Comparison of ENCODE assay signal across 16 cellular contexts in the genomic region with DNA sequence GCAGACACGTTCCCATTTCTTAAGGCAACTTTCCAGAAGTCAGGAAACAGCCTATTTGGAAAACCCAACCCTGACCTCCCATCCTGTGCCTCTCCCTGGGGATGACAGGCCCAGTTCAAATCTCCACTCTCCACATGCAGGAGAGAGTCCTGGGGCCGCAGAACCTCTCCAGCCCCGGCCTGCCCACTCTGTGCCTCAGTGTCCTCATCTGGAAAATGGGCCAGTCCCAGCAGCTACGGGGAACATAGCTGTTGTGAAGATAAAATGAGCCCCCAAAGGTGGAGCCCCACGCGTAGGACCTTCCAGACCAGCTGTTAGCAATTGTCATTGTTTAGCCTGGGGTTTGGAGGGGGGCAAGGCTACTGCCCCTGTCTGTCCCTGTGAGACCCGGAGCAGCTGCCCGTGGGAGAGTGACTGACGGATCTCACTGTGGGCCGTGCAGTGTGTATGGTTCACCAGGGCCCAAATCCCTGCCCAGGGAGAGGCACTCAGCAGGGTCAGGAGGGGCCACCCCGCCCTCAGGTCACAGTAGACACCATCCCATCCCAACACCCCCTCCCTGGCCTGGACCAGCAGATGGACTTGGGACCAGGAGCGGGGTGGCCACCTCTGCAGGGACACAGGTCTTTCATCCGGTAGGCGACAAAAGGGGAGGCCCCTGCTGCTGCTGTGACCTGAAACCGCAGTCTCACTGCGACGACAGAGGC.
"Had no signal": no experiment of that assay in that cellular context is flagged by ENCODE, and none has a peak within 500 bp of the region (broad histone marks: within the 10 kb centered on the region; RNA-seq: fewer than 3 reads in every experiment).

No MANE protein-coding gene starts in this region.

- H3K4me3 ChIP-seq: esophagus squamous epithelium, gastrocnemius medialis, left ventricle myocardium inferior, neural progenitor cell, prostate gland, tibial artery had no signal

- H2AFZ ChIP-seq: neural progenitor cell had no signal

- H3K27me3 ChIP-seq: brain microvascular endothelial cell, esophagus squamous epithelium, neural progenitor cell had no signal

- H3K9me3 Mint-ChIP-seq: activated CD4-positive, alpha-beta T cell treated with anti-CD3 and anti-CD28 coated beads, Interleukin-2, amount 10 ng/mL, durations not matched to agents 7 days and 5 days; activated CD8-positive, alpha-beta T cell treated with anti-CD3 and anti-CD28 coated beads for 36 hours; activated naive CD4-positive, alpha-beta T cell treated with anti-CD3 and anti-CD28 coated beads, Interleukin-2, amount 50 U/mL, for 72 hours; effector memory CD8-positive, alpha-beta T cell; neural progenitor cell had no signal

- H3K27me3 Mint-ChIP-seq: activated CD4-positive, alpha-beta T cell treated with anti-CD3 and anti-CD28 coated beads, Interleukin-2, amount 10 ng/mL, durations not matched to agents 7 days and 5 days; activated CD8-positive, alpha-beta memory T cell treated with anti-CD3 and anti-CD28 coated beads, Interleukin-2, amount 10 ng/mL, durations not matched to agents 7 days and 5 days; activated CD8-positive, alpha-beta T cell treated with anti-CD3 and anti-CD28 coated beads for 36 hours had no signal

- H3K9ac ChIP-seq: neural progenitor cell had no signal

- H3K4me1 Mint-ChIP-seq: activated CD4-positive, alpha-beta T cell treated with anti-CD3 and anti-CD28 coated beads, Interleukin-2, amount 10 ng/mL, durations not matched to agents 7 days and 5 days; activated CD8-positive, alpha-beta memory T cell treated with anti-CD3 and anti-CD28 coated beads, Interleukin-2, amount 10 ng/mL, durations not matched to agents 7 days and 5 days; stimulated activated naive CD8-positive, alpha-beta T cell treated with anti-CD3 and anti-CD28 coated beads, Interleukin-15, amount 100 ng/mL, for 72 hours had no signal

- H3K27ac Mint-ChIP-seq: activated CD4-positive, alpha-beta T cell treated with anti-CD3 and anti-CD28 coated beads, Interleukin-2, amount 10 ng/mL, durations not matched to agents 7 days and 5 days; activated CD8-positive, alpha-beta memory T cell treated with anti-CD3 and anti-CD28 coated beads, Interleukin-2, amount 10 ng/mL, durations not matched to agents 7 days and 5 days; activated CD8-positive, alpha-beta T cell treated with anti-CD3 and anti-CD28 coated beads for 36 hours; activated naive CD4-positive, alpha-beta T cell treated with anti-CD3 and anti-CD28 coated beads, Interleukin-2, amount 50 U/mL, for 72 hours; effector memory CD8-positive, alpha-beta T cell had no signal

- DNase-seq: activated CD4-positive, alpha-beta T cell treated with anti-CD3 and anti-CD28 coated beads, Interleukin-2, amount 10 ng/mL, durations not matched to agents 7 days and 5 days; activated CD8-positive, alpha-beta memory T cell treated with anti-CD3 and anti-CD28 coated beads, Interleukin-2, amount 10 ng/mL, durations not matched to agents 7 days and 5 days; activated CD8-positive, alpha-beta T cell treated with anti-CD3 and anti-CD28 coated beads for 36 hours; activated T-cell treated with anti-CD3 and anti-CD28 coated beads for 4 hours; brain microvascular endothelial cell; effector memory CD8-positive, alpha-beta T cell; esophagus squamous epithelium; gastrocnemius medialis; hippocampal formation; left ventricle myocardium inferior; stimulated activated CD4-positive, alpha-beta T cell treated with anti-CD3 and anti-CD28 coated beads, Interleukin-1b, Interleukin-23, amount 100 ng/mL, for 48 hours; stimulated activated naive CD8-positive, alpha-beta T cell treated with anti-CD3 and anti-CD28 coated beads, Interleukin-15, amount 100 ng/mL, for 72 hours had no signal

- ATAC-seq: activated CD8-positive, alpha-beta memory T cell treated with anti-CD3 and anti-CD28 coated beads, Interleukin-2, amount 10 ng/mL, durations not matched to agents 7 days and 5 days; activated CD8-positive, alpha-beta T cell treated with anti-CD3 and anti-CD28 coated beads for 36 hours; activated naive CD4-positive, alpha-beta T cell treated with anti-CD3 and anti-CD28 coated beads, Interleukin-2, amount 50 U/mL, for 72 hours; effector memory CD8-positive, alpha-beta T cell; gastrocnemius medialis; stimulated activated naive CD8-positive, alpha-beta T cell treated with anti-CD3 and anti-CD28 coated beads, Interleukin-15, amount 100 ng/mL, for 72 hours had no signal

- H3K4me3 Mint-ChIP-seq: activated CD4-positive, alpha-beta T cell treated with anti-CD3 and anti-CD28 coated beads, Interleukin-2, amount 10 ng/mL, durations not matched to agents 7 days and 5 days; activated CD8-positive, alpha-beta memory T cell treated with anti-CD3 and anti-CD28 coated beads, Interleukin-2, amount 10 ng/mL, durations not matched to agents 7 days and 5 days; activated CD8-positive, alpha-beta T cell treated with anti-CD3 and anti-CD28 coated beads for 36 hours; effector memory CD8-positive, alpha-beta T cell; neural progenitor cell; stimulated activated naive CD8-positive, alpha-beta T cell treated with anti-CD3 and anti-CD28 coated beads, Interleukin-15, amount 100 ng/mL, for 72 hours had no signal

- H3K4me1 ChIP-seq: esophagus squamous epithelium, gastrocnemius medialis, prostate gland, tibial artery had no signal

- H3K36me3 Mint-ChIP-seq: activated CD8-positive, alpha-beta memory T cell treated with anti-CD3 and anti-CD28 coated beads, Interleukin-2, amount 10 ng/mL, durations not matched to agents 7 days and 5 days; activated naive CD4-positive, alpha-beta T cell treated with anti-CD3 and anti-CD28 coated beads, Interleukin-2, amount 50 U/mL, for 72 hours; neural progenitor cell had no signal

- H3K9me3 ChIP-seq: esophagus squamous epithelium, gastrocnemius medialis, prostate gland had no signal

- H3K4me2 ChIP-seq: neural progenitor cell had no signal

- H3K27ac ChIP-seq: brain microvascular endothelial cell, esophagus squamous epithelium, gastrocnemius medialis, left ventricle myocardium inferior, neural progenitor cell, prostate gland, tibial artery had no signal

- H3K36me3 ChIP-seq: brain microvascular endothelial cell, esophagus squamous epithelium, gastrocnemius medialis, left ventricle myocardium inferior, neural progenitor cell, prostate gland, tibial artery had no signal
